Comparison of ENCODE assay signal across 13 cellular contexts in the genomic region with DNA sequence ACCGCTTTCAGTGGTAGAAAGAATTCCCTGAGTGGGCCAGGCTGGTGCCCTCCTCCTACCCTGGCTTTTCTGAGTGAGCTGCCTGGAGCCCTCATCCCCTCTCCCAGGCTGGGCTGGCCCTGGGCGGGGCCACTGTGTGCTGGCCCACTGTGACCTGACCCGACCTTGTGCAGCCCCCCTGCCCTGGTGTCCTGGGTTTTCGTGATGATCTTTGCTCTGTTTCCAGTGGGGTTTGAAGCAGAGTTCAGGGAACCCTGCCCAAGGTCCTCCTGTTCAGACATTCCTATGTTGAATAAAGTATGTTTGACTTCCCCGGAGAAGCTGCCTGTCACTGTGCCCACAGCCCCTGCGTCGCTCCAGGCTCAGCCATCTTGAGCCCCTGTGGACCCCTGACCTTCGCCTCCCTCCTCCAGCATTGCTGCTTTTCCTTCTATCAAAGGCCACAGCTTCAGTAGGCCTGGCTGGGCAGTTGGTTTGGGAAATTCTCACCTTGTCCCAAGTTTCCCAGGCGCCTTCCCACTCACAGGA. TPM values are rescaled to one million over a fixed set of nuclear protein-coding genes. Genes with fewer than 3 reads are reported as not detected.
DNase-seq lines count a peak whose midpoint lies in the region; ATAC-seq and TF ChIP-seq lines count a peak whose summit lies in the region.
"Had no signal": no experiment of that assay in that cellular context is flagged by ENCODE, and none has a peak within 500 bp of the region (broad histone marks: within the 10 kb centered on the region; RNA-seq: fewer than 3 reads in every experiment).

No MANE protein-coding gene starts in this region.

- H3K9ac ChIP-seq in fibroblast of lung (ENCODE audit: insufficient read depth, low read length) = peak overlapping the region; percentile 28

- H3K4me3 ChIP-seq in ascending aorta = peak overlapping the region in 1 of 2 donors; percentile 3
- no peak overlapping the region for H3K4me3 ChIP-seq in fibroblast of lung (replicated peaks in 1 of 4; ENCODE audit: control extremely low read depth in 1 of 4, insufficient read depth in 1 of 4, low read depth in 3 of 4, low read length in 4 of 4)
- no peak overlapping the region for H3K4me3 ChIP-seq in ovary
- no peak overlapping the region for H3K4me3 ChIP-seq in transverse colon
- H3K4me3 ChIP-seq: MG63, SJCRH30 had no signal

- H3K4me1 ChIP-seq in ascending aorta = peaks cover 59 to 86% of the 10 kb centered on the region in 2 donors
- H3K4me1 ChIP-seq in fibroblast of lung (ENCODE audit: control insufficient read depth, extremely low read depth, insufficient read depth, low read length) = peaks cover 58% of the 10 kb centered on the region
- H3K4me1 ChIP-seq in ovary (ENCODE audit: insufficient read depth) = peaks cover 52% of the 10 kb centered on the region
- peaks cover 60 to 74% (median 66%) of the 10 kb centered on the region in 4 donors for H3K4me1 ChIP-seq in transverse colon

- DNase-seq in ascending aorta (ENCODE audit: low spot score in 2 of 2) (no peak), fibroblast of lung (ENCODE audit: low read depth in 2 of 2) (no peak), ovary (peak in 2 of 5 donors; percentile 48 to 66), transverse colon (no peak), HT-29 (ENCODE audit: low spot score) (no peak)
- DNase-seq in activated CD8-positive, alpha-beta memory T cell treated with anti-CD3 and anti-CD28 coated beads, Interleukin-2, amount 50 U/mL, for 48 hours = no peak
- DNase-seq: activated T-cell treated with anti-CD3 and anti-CD28 coated beads for 4 hours, anterior cingulate cortex, MG63, naive B cell, SJCRH30 had no signal

- no peaks in the 10 kb centered on the region for H3K79me2 ChIP-seq in fibroblast of lung (ENCODE audit: control insufficient read depth, insufficient read depth, low read length)

- H4K20me1 ChIP-seq in fibroblast of lung (ENCODE audit: control insufficient read depth, extremely low read depth, insufficient read depth, low read length) = no peaks in the 10 kb centered on the region

- H3K36me3 ChIP-seq in ascending aorta (no peaks in the 10 kb centered on the region), fibroblast of lung (ENCODE audit: control insufficient read depth, insufficient read depth, low read length) (peaks cover 6% of the 10 kb centered on the region), ovary (no peaks in the 10 kb centered on the region), transverse colon (no peaks in the 10 kb centered on the region)
- H3K36me3 ChIP-seq: SJCRH30 had no signal

- H3K4me2 ChIP-seq in fibroblast of lung (ENCODE audit: extremely low read depth, insufficient read depth, low read length) = peak overlapping the region; percentile 19

- TF ChIP-seq POLR2A in ovary (IDR thresholded peaks at IDR 0.05) (no peak), transverse colon (IDR thresholded peaks at IDR 0.05) (no peak)

- ATAC-seq in HG03342 (IDR thresholded peaks at IDR 0.05; ENCODE audit: unreplicated experiment) = no peak

- no peak overlapping the region for H2AFZ ChIP-seq in fibroblast of lung (ENCODE audit: low read length)

- TF ChIP-seq EP300 in ovary (IDR thresholded peaks at IDR 0.05) (no peak), transverse colon (IDR thresholded peaks at IDR 0.05; ENCODE audit: low read depth) (no peak)

- in situ Hi-C loops in transverse colon (cut with MboI; ENCODE audit: low pct_ligation_motif_present in 1 of 4, low pct_unique_long_range_greater_than_20kb in 1 of 4, low sequenced_read_pairs in 3 of 4) = loop anchor here (10.0 to 25.0 kb wide), 5 partner anchors 88 to 210 kb away; partner anchors contain the start of gene CAVIN1 (in 1 of the 4)

- WGBS in ovary, 3 donors = 36 to 42% (median 40%) methylated on average over 9 of the region's 9 CpGs
- 85% methylated on average over 9 of the region's 9 CpGs; no CpG with 5 or more reads in 1 of the 2 donors for WGBS in transverse colon (ENCODE audit: low coverage in 1 of 2), 2 donors

- intact Hi-C loops in ascending aorta (cut with DNase I) = no loop called here
- intact Hi-C loops in ovary (cut with DNase I) = loop anchor here in 1 of 4 donors (5.0 kb wide), 1 partner anchor 65 kb away; the partner anchor contains the start of gene ATP6V0A1
- intact Hi-C loops in transverse colon (cut with DNase I; ENCODE audit: low total_unique reads) = loop anchor here (10.0 kb wide), 1 partner anchor 98 kb away; the partner anchor contains the start of gene CAVIN1

- H3K9me3 ChIP-seq in ascending aorta = no peaks in the 10 kb centered on the region
- H3K9me3 ChIP-seq in fibroblast of lung (ENCODE audit: control insufficient read depth, insufficient read depth, low read depth, low read length) = no peaks in the 10 kb centered on the region
- no peaks in the 10 kb centered on the region for H3K9me3 ChIP-seq in ovary
- H3K9me3 ChIP-seq in transverse colon = no peaks in the 10 kb centered on the region
- H3K9me3 ChIP-seq: MG63, SJCRH30 had no signal

- H3K27me3 ChIP-seq in ascending aorta = no peaks in the 10 kb centered on the region
- no peaks in the 10 kb centered on the region for H3K27me3 ChIP-seq in fibroblast of lung (ENCODE audit: control insufficient read depth, insufficient read depth, low read length)
- no peaks in the 10 kb centered on the region for H3K27me3 ChIP-seq in ovary
- no peaks in the 10 kb centered on the region for H3K27me3 ChIP-seq in transverse colon
- H3K27me3 ChIP-seq: MG63, SJCRH30 had no signal

- H3K27ac ChIP-seq in ascending aorta = peak overlapping the region; percentile 96 to 97
- H3K27ac ChIP-seq in fibroblast of lung (ENCODE audit: insufficient read depth, low read length) = peak overlapping the region; percentile 97
- H3K27ac ChIP-seq in ovary = peak overlapping the region; percentile 87 to 92
- peak overlapping the region; percentile 89 to 98 (median 92) for H3K27ac ChIP-seq in transverse colon
- H3K27ac ChIP-seq: epithelial cell of prostate, SJCRH30 had no signal

- TF ChIP-seq CTCF in ascending aorta (IDR thresholded peaks at IDR 0.05) (no peak), fibroblast of lung (conservative IDR thresholded peaks at IDR 0.05 in 1 of 2, IDR thresholded peaks at IDR 0.05 in 1 of 2; ENCODE audit: low read depth in 1 of 2, low read length in 2 of 2) (no peak), ovary (IDR thresholded peaks at IDR 0.05) (no peak), transverse colon (IDR thresholded peaks at IDR 0.05) (no peak)

RNA-seq across cellular contexts. Expression of gene NAGLU, which starts 13.7 kb away (rescaled TPM):
- total RNA-seq in ascending aorta (94.7 TPM), fibroblast of lung (22.3 and 31.9 TPM in 2 replicates), ovary (10 to 100 TPM; 28.5 to 49.6 (median 40.0) TPM), transverse colon (10 to 100 TPM; 35.4 to 95.7 (median 66.2) TPM)
- polyA plus RNA-seq in fibroblast of lung (18.5 and 19.5 TPM in 2 replicates), ovary (10 to 100 TPM in 1 of 2 donors, 1 to 10 TPM in 1; 9.7 to 49.1 TPM)
- 28.9 and 33.2 TPM in 2 replicates for polyA plus RNA-seq in fibroblast of lung (2012)
- 29.5 and 45.2 TPM in 2 replicates for polyA minus RNA-seq in fibroblast of lung (ENCODE audit: low replicate concordance)
- total RNA-seq in HT-29 (2014; rRNA removed; shearing (Covaris generic)) = 54.9 and 65.5 TPM in 2 replicates

RNA-seq across cellular contexts. Expression of gene HSD17B1, which starts 30.4 kb away (rescaled TPM):
- total RNA-seq in ascending aorta = not detected
- total RNA-seq in fibroblast of lung = 2.1 and 2.6 TPM in 2 replicates
- 0.40 and 0.80 TPM in 2 replicates for polyA plus RNA-seq in fibroblast of lung
- polyA plus RNA-seq in fibroblast of lung (2012) = 3.5 and 4.3 TPM in 2 replicates
- 0.39 and 0.44 TPM in 2 replicates for polyA minus RNA-seq in fibroblast of lung (ENCODE audit: low replicate concordance)
- 10 to 100 TPM in 1 of 7 donors, 1 to 10 TPM in 6; 4.3 to 16.7 (median 6.5) TPM for total RNA-seq in ovary
- polyA plus RNA-seq in ovary = 10 to 100 TPM in 1 of 2 donors, 1 to 10 TPM in 1; 2.1 to 18.1 TPM
- total RNA-seq in transverse colon = 1 to 10 TPM in 1 of 4 donors, under 1 TPM in 2, not detected in 1; 0.41 to 2.2 (median 0.95) TPM
- 0.91 and 1.7 TPM in 2 replicates for total RNA-seq in HT-29 (2014; rRNA removed; shearing (Covaris generic))

RNA-seq across cellular contexts. Expression of gene COASY, which starts 39.6 kb away (rescaled TPM):
- total RNA-seq in ascending aorta = 10.9 TPM
- 9.8 and 16.5 TPM in 2 replicates for total RNA-seq in fibroblast of lung
- polyA plus RNA-seq in fibroblast of lung = 20.3 and 31.6 TPM in 2 replicates
- 40.7 and 58.5 TPM in 2 replicates for polyA plus RNA-seq in fibroblast of lung (2012)
- polyA minus RNA-seq in fibroblast of lung (ENCODE audit: low replicate concordance) = 56.0 and 196 TPM in 2 replicates
- 10 to 100 TPM; 13.8 to 51.2 (median 41.0) TPM for total RNA-seq in ovary
- polyA plus RNA-seq in ovary = 10 to 100 TPM; 22.6 to 37.6 TPM
- 10 to 100 TPM; 46.4 to 91.7 (median 57.6) TPM for total RNA-seq in transverse colon
- 82.1 and 103 TPM in 2 replicates for total RNA-seq in HT-29 (2014; rRNA removed; shearing (Covaris generic))

RNA-seq across cellular contexts. Expression of gene MLX, which starts 44.6 kb away (rescaled TPM):
- total RNA-seq in ascending aorta (15.8 TPM), fibroblast of lung (32.6 and 36.2 TPM in 2 replicates), ovary (10 to 100 TPM; 16.5 to 37.0 (median 24.4) TPM), transverse colon (100 to 1,000 TPM in 3 of 4 donors, 10 to 100 TPM in 1; 81.3 to 191 (median 143) TPM)
- polyA plus RNA-seq in fibroblast of lung (49.3 and 56.1 TPM in 2 replicates), ovary (10 to 100 TPM; 24.3 to 50.8 TPM)
- polyA plus RNA-seq in fibroblast of lung (2012) = 44.1 and 49.5 TPM in 2 replicates
- polyA minus RNA-seq in fibroblast of lung (ENCODE audit: low replicate concordance) = 47.2 and 53.9 TPM in 2 replicates
- total RNA-seq in HT-29 (2014; rRNA removed; shearing (Covaris generic)) = 55.9 and 63.1 TPM in 2 replicates

RNA-seq across cellular contexts. Expression of gene PSMC3IP, which starts 55.2 kb away (rescaled TPM):
- total RNA-seq in ascending aorta (2.9 TPM), fibroblast of lung (2.3 and 4.6 TPM in 2 replicates), ovary (1 to 10 TPM; 1.4 to 5.3 (median 3.8) TPM), transverse colon (1 to 10 TPM in 2 of 4 donors, under 1 TPM in 1, not detected in 1; 0.96 to 2.6 (median 1.3) TPM)
- polyA plus RNA-seq in fibroblast of lung (8.0 and 18.7 TPM in 2 replicates), ovary (1 to 10 TPM; 7.2 to 7.5 TPM)
- polyA plus RNA-seq in fibroblast of lung (2012) = 7.4 and 17.6 TPM in 2 replicates
- polyA minus RNA-seq in fibroblast of lung (ENCODE audit: low replicate concordance) = 0.59 and 5.4 TPM in 2 replicates
- total RNA-seq in HT-29 (2014; rRNA removed; shearing (Covaris generic)) = 12.4 and 16.0 TPM in 2 replicates
